18 cellular contexts compared by ENCODE assay signal in the genomic region with DNA sequence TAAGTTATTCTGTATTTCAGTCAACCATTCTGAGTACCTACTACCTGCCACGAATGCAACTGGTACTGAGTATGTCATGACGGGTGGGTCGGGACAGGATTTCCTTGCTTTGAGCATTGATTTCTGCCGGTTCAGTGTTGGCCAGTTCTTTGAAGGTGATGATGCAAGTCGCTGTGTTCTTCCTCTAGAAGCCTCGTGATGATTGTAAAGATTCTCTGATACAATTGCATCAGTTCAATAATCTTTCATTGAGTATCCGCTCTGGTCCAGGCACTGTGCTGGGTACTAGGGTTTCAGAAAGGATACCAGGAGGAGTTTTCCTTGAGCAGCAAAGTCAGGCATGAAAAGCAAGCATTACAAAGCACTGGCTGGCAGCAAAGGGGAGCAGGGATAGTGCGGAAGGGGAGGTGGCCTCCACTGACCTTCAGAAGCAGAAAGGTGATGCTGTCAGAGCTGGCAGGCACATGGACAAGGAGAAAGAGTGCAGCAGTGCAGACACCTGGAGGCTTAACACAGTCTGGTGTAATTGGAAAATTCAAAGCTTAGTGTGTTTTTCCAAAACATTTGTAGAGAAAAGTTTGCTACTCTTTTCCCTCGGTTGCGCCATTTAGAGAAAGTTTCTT.
DNase-seq lines count a peak whose midpoint lies in the region; ATAC-seq, FAIRE-seq and TF ChIP-seq lines count a peak whose summit lies in the region.
"Had no signal": no experiment of that assay in that cellular context is flagged by ENCODE, and none has a peak within 500 bp of the region (broad histone marks: within the 10 kb centered on the region; RNA-seq: fewer than 3 reads in every experiment).

No MANE protein-coding gene starts in this region.

- peaks cover 33% of the 10 kb centered on the region for H3K36me3 ChIP-seq in CD8-positive, alpha-beta memory T cell (ENCODE audit: insufficient read depth, low read length)
- H3K36me3 ChIP-seq in liver (ENCODE audit: control insufficient read depth in 4 of 4, insufficient read depth in 3 of 4, low read depth in 1 of 4, low read length in 3 of 4): peaks cover 5 to 9% (median 6%) of the 10 kb centered on the region in 4 donors
- H3K36me3 ChIP-seq: breast epithelium had no signal

- peaks cover 0 to 9% (median 3%) of the 10 kb centered on the region in 5 donors for H3K9me3 Mint-ChIP-seq in CD8-positive, alpha-beta memory T cell
- H3K9me3 Mint-ChIP-seq in activated CD4-positive, alpha-beta memory T cell treated with anti-CD3 and anti-CD28 coated beads, Interleukin-2, amount 10 ng/mL, durations not matched to agents 7 days and 5 days: peaks cover 22% of the 10 kb centered on the region

- H3K4me3 ChIP-seq in CD8-positive, alpha-beta memory T cell (ENCODE audit: low read length): no peak overlapping the region
- peak overlapping the region; percentile 87 to 99 (median 89) for H3K4me3 ChIP-seq in liver (ENCODE audit: low read depth in 1 of 3, low read length in 3 of 3)
- H3K4me3 ChIP-seq: breast epithelium, PC-9, testis had no signal

- H3K4me1 Mint-ChIP-seq in CD8-positive, alpha-beta memory T cell: peaks cover 61 to 82% (median 77%) of the 10 kb centered on the region in 3 donors
- peaks cover 64% of the 10 kb centered on the region for H3K4me1 Mint-ChIP-seq in activated CD4-positive, alpha-beta memory T cell treated with anti-CD3 and anti-CD28 coated beads, Interleukin-2, amount 10 ng/mL, durations not matched to agents 7 days and 5 days

- no peak for FAIRE-seq in D721Med (lab: Jason Lieb, UNC)
- FAIRE-seq: small intestine had no signal

- H3K4me3 Mint-ChIP-seq in CD8-positive, alpha-beta memory T cell: peak overlapping the region in 2 of 7 donors; percentile 60 to 75
- H3K4me3 Mint-ChIP-seq in activated CD4-positive, alpha-beta memory T cell treated with anti-CD3 and anti-CD28 coated beads, Interleukin-2, amount 10 ng/mL, durations not matched to agents 7 days and 5 days: peak overlapping the region; percentile 19

- H3K27ac ChIP-seq in 22Rv1: peak overlapping the region; percentile 74
- H3K27ac ChIP-seq in CD8-positive, alpha-beta memory T cell (ENCODE audit: low read depth, low read length): no peak overlapping the region
- H3K27ac ChIP-seq in liver (ENCODE audit: low read depth in 1 of 2, low read length in 2 of 2): peak overlapping the region; percentile 91 to 95
- H3K27ac ChIP-seq: breast epithelium, PC-9, testis had no signal

- H3K27me3 ChIP-seq in CD8-positive, alpha-beta memory T cell (ENCODE audit: insufficient read depth, low read length, poor library complexity, severe bottlenecking): no peaks in the 10 kb centered on the region
- no peaks in the 10 kb centered on the region for H3K27me3 ChIP-seq in liver (ENCODE audit: control insufficient read depth in 4 of 4, insufficient read depth in 4 of 4, low read length in 3 of 4)
- H3K27me3 ChIP-seq: breast epithelium, testis had no signal

- no peaks in the 10 kb centered on the region for H3K9me3 ChIP-seq in CD8-positive, alpha-beta memory T cell (ENCODE audit: low read length)
- H3K9me3 ChIP-seq in liver (ENCODE audit: control insufficient read depth in 4 of 4, low read length in 3 of 4): peaks cover 0 to 2% (median 0%) of the 10 kb centered on the region in 4 donors
- H3K9me3 ChIP-seq: testis had no signal

- peak overlapping the region; percentile 45 to 88 (median 80) for H3K27ac Mint-ChIP-seq in CD8-positive, alpha-beta memory T cell
- peak overlapping the region; percentile 98 for H3K27ac Mint-ChIP-seq in activated CD4-positive, alpha-beta memory T cell treated with anti-CD3 and anti-CD28 coated beads, Interleukin-2, amount 10 ng/mL, durations not matched to agents 7 days and 5 days

- peak overlapping the region; percentile 76 to 92 for H3K9ac ChIP-seq in liver (ENCODE audit: low read depth in 1 of 2, low read length in 2 of 2)

- POLR2A ChIA-PET in CD8-positive, alpha-beta memory T cell (lab: Charles Lee): interaction anchor here (2.8 kb wide), 1 partner anchor 11 kb away, joined by 15 read pairs; no protein-coding TSS in a partner anchor
- POLR2A ChIA-PET in activated CD4-positive, alpha-beta memory T cell treated with anti-CD3 and anti-CD28 coated beads, Interleukin-2, amount 10 ng/mL, durations not matched to agents 7 days and 5 days (lab: Charles Lee): interaction anchor here (1.1 to 9.7 kb wide), 3 partner anchors 8 to 100 kb away, joined by 4 to 108 read pairs (median 41); partner anchors contain the start of gene RPL39L

- no peak for TF ChIP-seq CTCF in 22Rv1 (IDR thresholded peaks at IDR 0.05)
- no peak for TF ChIP-seq CTCF in liver (IDR thresholded peaks at IDR 0.05; ENCODE audit: low read depth, low read length, missing input control)
- no peak for TF ChIP-seq CTCF in D721Med (IDR thresholded peaks at IDR 0.05; ENCODE audit: insufficient read depth, missing control alignments)

- peaks cover 40 to 71% (median 46%) of the 10 kb centered on the region in 3 donors for H3K36me3 Mint-ChIP-seq in CD8-positive, alpha-beta memory T cell
- H3K36me3 Mint-ChIP-seq in activated CD4-positive, alpha-beta memory T cell treated with anti-CD3 and anti-CD28 coated beads, Interleukin-2, amount 10 ng/mL, durations not matched to agents 7 days and 5 days (ENCODE audit: low read depth): peaks cover 84% of the 10 kb centered on the region

- no peaks in the 10 kb centered on the region for H3K27me3 Mint-ChIP-seq in CD8-positive, alpha-beta memory T cell
- no peaks in the 10 kb centered on the region for H3K27me3 Mint-ChIP-seq in activated CD4-positive, alpha-beta memory T cell treated with anti-CD3 and anti-CD28 coated beads, Interleukin-2, amount 10 ng/mL, durations not matched to agents 7 days and 5 days

- TF ChIP-seq RAD21 in liver (IDR thresholded peaks at IDR 0.05): peak in 1 of 2 donors; percentile 47

- peaks cover 62% of the 10 kb centered on the region for H3K4me1 ChIP-seq in CD8-positive, alpha-beta memory T cell (ENCODE audit: insufficient read depth, low read length)
- H3K4me1 ChIP-seq in liver (ENCODE audit: control insufficient read depth in 4 of 4, insufficient read depth in 4 of 4, low read length in 3 of 4): peaks cover 7 to 35% (median 17%) of the 10 kb centered on the region in 4 donors
- H3K4me1 ChIP-seq: breast epithelium, testis had no signal

- no peak for ATAC-seq in GM18861 (IDR thresholded peaks at IDR 0.05; ENCODE audit: unreplicated experiment)
- ATAC-seq in GM18907 (IDR thresholded peaks at IDR 0.05; ENCODE audit: unreplicated experiment): no peak
- ATAC-seq: activated CD4-positive, CD25-positive, alpha-beta regulatory T cell treated with anti-CD3 and anti-CD28 coated beads, Interleukin-2, amount 50 U/mL, for 24 hours had no signal

- DNase-seq in CD8-positive, alpha-beta memory T cell: no peak
- peak; percentile 41 for DNase-seq in activated CD4-positive, alpha-beta memory T cell treated with anti-CD3 and anti-CD28 coated beads, Interleukin-2, amount 10 ng/mL, durations not matched to agents 7 days and 5 days
- DNase-seq in middle frontal gyrus (ENCODE audit: extremely low spot score, low spot score): no peak
- no peak for DNase-seq in D721Med (ENCODE audit: insufficient read length, low spot score)
- DNase-seq: activated effector memory CD4-positive, alpha-beta T cell treated with anti-CD3 and anti-CD28 coated beads, Interleukin-2, amount 50 U/mL, for 16 hours; effector CD8-positive, alpha-beta T cell; H7; mesendoderm; NCI-H1105; PC-9; testis had no signal

- CTCF ChIA-PET in CD8-positive, alpha-beta memory T cell (lab: Charles Lee): interaction anchor here (0.9 to 2.6 kb wide), 2 partner anchors 24 to 190 kb away, joined by 3 to 10 read pairs; no protein-coding TSS in a partner anchor
- CTCF ChIA-PET in activated CD4-positive, alpha-beta memory T cell treated with anti-CD3 and anti-CD28 coated beads, Interleukin-2, amount 10 ng/mL, durations not matched to agents 7 days and 5 days (lab: Charles Lee): interaction anchor here (0.7 to 1.9 kb wide), 3 partner anchors 11 to 190 kb away, joined by 3 to 5 read pairs (median 3); no protein-coding TSS in a partner anchor

- WGBS in liver: 29% methylated on average over 10 of the region's 10 CpGs

TF ChIP-seq in liver, 16 proteins besides CTCF, POLR2A, EP300 and RAD21 (continues in another document):
- TF ChIP-seq RXRA (IDR thresholded peaks at IDR 0.05) (peak; percentile 37 to 48), SP1 (IDR thresholded peaks at IDR 0.05) (peak; percentile 33), YY1 (IDR thresholded peaks at IDR 0.05) (no peak), HNF4G (IDR thresholded peaks at IDR 0.05) (no peak), HNF4A (conservative IDR thresholded peaks at IDR 0.05) (no peak), FOXA2 (IDR thresholded peaks at IDR 0.05) (no peak), JUND (IDR thresholded peaks at IDR 0.05) (peak in 1 of 2 donors; percentile 5), NR2F2 (IDR thresholded peaks at IDR 0.05) (peak; percentile 13), EGR1 (IDR thresholded peaks at IDR 0.05; ENCODE audit: low read depth in 2 of 2) (no peak)
- TF ChIP-seq, protein P1, sequence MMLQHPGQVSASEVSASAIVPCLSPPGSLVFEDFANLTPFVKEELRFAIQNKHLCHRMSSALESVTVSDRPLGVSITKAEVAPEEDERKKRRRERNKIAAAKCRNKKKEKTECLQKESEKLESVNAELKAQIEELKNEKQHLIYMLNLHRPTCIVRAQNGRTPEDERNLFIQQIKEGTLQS (IDR thresholded peaks at IDR 0.05): peak; percentile 85
- TF ChIP-seq, protein P2, sequence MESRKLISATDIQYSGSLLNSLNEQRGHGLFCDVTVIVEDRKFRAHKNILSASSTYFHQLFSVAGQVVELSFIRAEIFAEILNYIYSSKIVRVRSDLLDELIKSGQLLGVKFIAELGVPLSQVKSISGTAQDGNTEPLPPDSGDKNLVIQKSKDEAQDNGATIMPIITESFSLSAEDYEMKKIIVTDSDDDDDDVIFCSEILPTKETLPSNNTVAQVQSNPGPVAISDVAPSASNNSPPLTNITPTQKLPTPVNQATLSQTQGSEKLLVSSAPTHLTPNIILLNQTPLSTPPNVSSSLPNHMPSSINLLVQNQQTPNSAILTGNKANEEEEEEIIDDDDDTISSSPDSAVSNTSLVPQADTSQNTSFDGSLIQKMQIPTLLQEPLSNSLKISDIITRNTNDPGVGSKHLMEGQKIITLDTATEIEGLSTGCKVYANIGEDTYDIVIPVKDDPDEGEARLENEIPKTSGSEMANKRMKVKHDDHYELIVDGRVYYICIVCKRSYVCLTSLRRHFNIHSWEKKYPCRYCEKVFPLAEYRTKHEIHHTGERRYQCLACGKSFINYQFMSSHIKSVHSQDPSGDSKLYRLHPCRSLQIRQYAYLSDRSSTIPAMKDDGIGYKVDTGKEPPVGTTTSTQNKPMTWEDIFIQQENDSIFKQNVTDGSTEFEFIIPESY (IDR thresholded peaks at IDR 0.05): no peak
